In the genomic region with DNA sequence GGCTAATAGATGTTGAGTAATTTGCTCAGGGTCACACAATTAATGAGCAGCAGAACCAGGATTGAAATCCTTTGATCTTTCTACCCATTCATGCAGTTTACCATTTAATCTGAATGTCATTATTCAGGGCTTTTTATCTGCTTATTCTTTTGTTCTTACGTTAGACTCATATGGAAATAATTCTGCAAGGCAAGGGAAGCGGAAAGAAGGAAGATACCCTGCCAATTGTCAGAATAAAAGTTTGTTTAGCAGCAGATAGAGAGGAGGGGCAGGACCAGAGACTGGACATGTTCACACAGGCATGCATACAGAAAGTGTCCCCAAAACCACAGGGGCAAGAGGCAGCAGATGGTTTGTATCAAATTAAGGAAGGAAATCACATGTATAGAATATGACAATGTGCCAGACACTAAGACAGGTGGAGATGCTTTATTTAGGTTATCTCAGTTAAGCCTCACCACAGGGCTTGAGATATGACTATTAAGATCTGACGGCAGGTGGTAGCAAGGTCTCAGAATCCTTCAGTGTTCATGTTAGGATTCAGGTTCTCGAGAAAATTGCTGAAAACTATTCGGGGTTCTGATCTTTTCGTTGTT, we compare ENCODE assay signal across 10 cellular contexts. TPM values are rescaled to one million over a fixed set of nuclear protein-coding genes. Genes with fewer than 3 reads are reported as not detected.
DNase-seq lines count a peak whose midpoint lies in the region; ATAC-seq and TF ChIP-seq lines count a peak whose summit lies in the region.
"Had no signal": no experiment of that assay in that cellular context is flagged by ENCODE, and none has a peak within 500 bp of the region (broad histone marks: within the 10 kb centered on the region; RNA-seq: fewer than 3 reads in every experiment).

No MANE protein-coding gene starts in this region.

- no peak overlapping the region for H3K4me3 Mint-ChIP-seq in endodermal cell
- no peak overlapping the region for H3K4me3 Mint-ChIP-seq in CD4-positive, alpha-beta memory T cell

- no peaks in the 10 kb centered on the region for H3K27me3 Mint-ChIP-seq in endodermal cell (ENCODE audit: insufficient read depth)
- no peaks in the 10 kb centered on the region for H3K27me3 Mint-ChIP-seq in CD4-positive, alpha-beta memory T cell

- in situ Hi-C loops in KBM-7 (cut with MboI; ENCODE audit: low pct_unique_long_range_greater_than_20kb, low sequenced_read_pairs) = no loop called here

- peaks cover 19% of the 10 kb centered on the region for H3K36me3 Mint-ChIP-seq in endodermal cell (ENCODE audit: low read depth)
- H3K36me3 Mint-ChIP-seq in CD4-positive, alpha-beta memory T cell = peaks cover 33 to 39% of the 10 kb centered on the region in 2 donors

- H3K36me3 ChIP-seq in endodermal cell (ENCODE audit: control insufficient read depth, insufficient read depth, low read length) = peaks cover 11% of the 10 kb centered on the region
- H3K36me3 ChIP-seq in CD4-positive, alpha-beta memory T cell (ENCODE audit: insufficient read depth, low read length) = no peaks in the 10 kb centered on the region

- peaks cover 10% of the 10 kb centered on the region for H3K9me3 Mint-ChIP-seq in endodermal cell
- H3K9me3 Mint-ChIP-seq in CD4-positive, alpha-beta memory T cell = peaks cover 0 to 4% (median 1%) of the 10 kb centered on the region in 8 donors

- H3K27ac Mint-ChIP-seq in endodermal cell = no peak overlapping the region
- H3K27ac Mint-ChIP-seq in CD4-positive, alpha-beta memory T cell = peak overlapping the region in 1 of 7 donors; percentile 17

- intact Hi-C loops in CD4-positive, alpha-beta memory T cell (cut with micrococcal nuclease) = no loop called here

- no peak overlapping the region for H3K27ac ChIP-seq in endodermal cell (ENCODE audit: low read depth, low read length)
- no peak overlapping the region for H3K27ac ChIP-seq in CD4-positive, alpha-beta memory T cell (ENCODE audit: low read depth, low read length)

- no peaks in the 10 kb centered on the region for H3K27me3 ChIP-seq in endodermal cell (ENCODE audit: control insufficient read depth, insufficient read depth, low read length, poor library complexity, severe bottlenecking)
- no peaks in the 10 kb centered on the region for H3K27me3 ChIP-seq in CD4-positive, alpha-beta memory T cell (ENCODE audit: insufficient read depth, low read length)

- CTCF ChIA-PET in CD4-positive, alpha-beta memory T cell (lab: Charles Lee; ENCODE audit: partially characterized antibody) = no interaction called here

- POLR2A ChIA-PET in CD4-positive, alpha-beta memory T cell (lab: Charles Lee; ENCODE audit: partially characterized antibody) = no interaction called here

- no peak for TF ChIP-seq CTCF in endodermal cell (conservative IDR thresholded peaks at IDR 0.05)

- 82 to 92% methylated on average over 6 of the region's 6 CpGs for WGBS in endodermal cell (ENCODE audit: insufficient coverage in 1 of 2, insufficient read length in 1 of 2), 2 experiments

- H3K4me1 Mint-ChIP-seq in endodermal cell = peaks cover 11% of the 10 kb centered on the region
- peaks cover 0 to 7% (median 5%) of the 10 kb centered on the region in 4 donors for H3K4me1 Mint-ChIP-seq in CD4-positive, alpha-beta memory T cell

- DNase-seq in KBM-7 (peak; percentile 80), endodermal cell (no peak), UCSD-AML1 (lab: John Stamatoyannopoulos, UW; ENCODE audit: unreplicated experiment) (no peak), ecto neural progenitor cell (ENCODE audit: low spot score) (no peak)
- no peak for DNase-seq in central memory CD4-positive, alpha-beta T cell
- DNase-seq in CD4-positive, alpha-beta memory T cell = no peak
- DNase-seq: left colon, T-helper 1 cell had no signal

- H3K9ac ChIP-seq in endodermal cell (ENCODE audit: extremely low read depth, low read length, poor library complexity, severe bottlenecking) = no peak overlapping the region

- no peaks in the 10 kb centered on the region for H3K4me1 ChIP-seq in endodermal cell (ENCODE audit: control insufficient read depth, insufficient read depth, low read length)
- H3K4me1 ChIP-seq in CD4-positive, alpha-beta memory T cell (ENCODE audit: insufficient read depth, low read length) = no peaks in the 10 kb centered on the region

- peak overlapping the region; percentile 15 for H3K4me3 ChIP-seq in endodermal cell (ENCODE audit: low read length)
- H3K4me3 ChIP-seq in CD4-positive, alpha-beta memory T cell (ENCODE audit: low read length in 2 of 2) = no peak overlapping the region

- peaks cover 11% of the 10 kb centered on the region for H3K9me3 ChIP-seq in endodermal cell (ENCODE audit: control insufficient read depth, low read length)
- no peaks in the 10 kb centered on the region for H3K9me3 ChIP-seq in CD4-positive, alpha-beta memory T cell (ENCODE audit: control insufficient read depth in 1 of 2, low read length in 2 of 2)

- peak; percentile 98 for ATAC-seq in GM18858 (IDR thresholded peaks at IDR 0.05; ENCODE audit: unreplicated experiment)
- ATAC-seq in GM21737 (IDR thresholded peaks at IDR 0.05; ENCODE audit: unreplicated experiment) = peak; percentile 91
- ATAC-seq: left colon had no signal

RNA-seq across cellular contexts. Expression of a gene that starts 29.8 kb away (rescaled TPM):
- total RNA-seq in endodermal cell = 1 to 10 TPM; 9.0 to 9.4 TPM
- polyA plus RNA-seq in endodermal cell (2013, experiment 1 of 2) = 14.6 TPM
- 14.0 TPM for polyA plus RNA-seq in endodermal cell (2013, experiment 2 of 2)
- 1 to 10 TPM; 5.3 to 9.7 TPM for total RNA-seq in CD4-positive, alpha-beta memory T cell
- polyA plus RNA-seq in CD4-positive, alpha-beta memory T cell = 1 to 10 TPM; 3.1 to 5.9 TPM

RNA-seq across cellular contexts. Expression of a gene that starts 46.9 kb away (rescaled TPM):
- 10 to 100 TPM; 31.2 to 36.3 TPM for total RNA-seq in endodermal cell
- polyA plus RNA-seq in endodermal cell (2013, experiment 1 of 2) = 15.6 TPM
- polyA plus RNA-seq in endodermal cell (2013, experiment 2 of 2) = 17.0 TPM
- 10 to 100 TPM; 64.7 to 66.0 TPM for total RNA-seq in CD4-positive, alpha-beta memory T cell
- polyA plus RNA-seq in CD4-positive, alpha-beta memory T cell = 10 to 100 TPM; 15.1 to 21.1 TPM
